Comparison of ENCODE assay signal across 12 cellular contexts in genomic region chr3:16301490-16301889, GRCh38. TPM values are rescaled to one million over a fixed set of nuclear protein-coding genes. Genes with fewer than 3 reads are reported as not detected.
DNase-seq lines count a peak whose midpoint lies in the region; ATAC-seq and TF ChIP-seq lines count a peak whose summit lies in the region.
"Had no signal": no experiment of that assay in that cellular context is flagged by ENCODE, and none has a peak within 500 bp of the region (broad histone marks: within the 10 kb centered on the region; RNA-seq: fewer than 3 reads in every experiment).

No MANE protein-coding gene starts in this region.

- H3K36me3 Mint-ChIP-seq in activated CD8-positive, alpha-beta memory T cell treated with anti-CD3 and anti-CD28 coated beads, Interleukin-2, amount 10 ng/mL, durations not matched to agents 7 days and 5 days = peaks cover 85% of the 10 kb centered on the region
- H3K36me3 Mint-ChIP-seq in activated CD4-positive, alpha-beta memory T cell treated with anti-CD3 and anti-CD28 coated beads for 36 hours = peaks cover 35% of the 10 kb centered on the region

- H3K9me3 Mint-ChIP-seq in activated CD8-positive, alpha-beta memory T cell treated with anti-CD3 and anti-CD28 coated beads, Interleukin-2, amount 10 ng/mL, durations not matched to agents 7 days and 5 days (ENCODE audit: low read depth) = peaks cover under 1% of the 10 kb centered on the region
- no peaks in the 10 kb centered on the region for H3K9me3 Mint-ChIP-seq in activated CD4-positive, alpha-beta memory T cell treated with anti-CD3 and anti-CD28 coated beads for 36 hours

- peak overlapping the region in 3 of 5 donors; percentile 5 to 61 (median 46) for H3K27ac ChIP-seq in stomach
- no peak overlapping the region for H3K27ac ChIP-seq in right cardiac atrium (ENCODE audit: low read length)
- H3K27ac ChIP-seq: HL-60, SJSA1 had no signal

- H3K27ac Mint-ChIP-seq in activated CD8-positive, alpha-beta memory T cell treated with anti-CD3 and anti-CD28 coated beads, Interleukin-2, amount 10 ng/mL, durations not matched to agents 7 days and 5 days = peak overlapping the region; percentile 94
- H3K27ac Mint-ChIP-seq in activated CD4-positive, alpha-beta memory T cell treated with anti-CD3 and anti-CD28 coated beads for 36 hours = peak overlapping the region; percentile 91

- H3K36me3 ChIP-seq in stomach = peaks cover 3 to 73% (median 69%) of the 10 kb centered on the region in 4 donors

- H3K4me3 Mint-ChIP-seq in activated CD8-positive, alpha-beta memory T cell treated with anti-CD3 and anti-CD28 coated beads, Interleukin-2, amount 10 ng/mL, durations not matched to agents 7 days and 5 days = peak overlapping the region; percentile 78
- H3K4me3 Mint-ChIP-seq in activated CD4-positive, alpha-beta memory T cell treated with anti-CD3 and anti-CD28 coated beads for 36 hours = peak overlapping the region; percentile 66

- CTCF ChIA-PET in activated CD8-positive, alpha-beta memory T cell treated with anti-CD3 and anti-CD28 coated beads, Interleukin-2, amount 10 ng/mL, durations not matched to agents 7 days and 5 days (lab: Charles Lee) = interaction anchor here (1.3 to 6.6 kb wide), 6 partner anchors 11 to 210 kb away, joined by 3 to 65 read pairs (median 8); partner anchors contain the start of genes DPH3 and OXNAD1
- CTCF ChIA-PET in activated CD4-positive, alpha-beta memory T cell treated with anti-CD3 and anti-CD28 coated beads for 36 hours (lab: Charles Lee) = interaction anchor here (1.2 to 3.5 kb wide), 5 partner anchors 10 to 33 kb away, joined by 4 to 20 read pairs (median 7); no protein-coding TSS in a partner anchor

- peak; percentile 47 for ATAC-seq in activated CD8-positive, alpha-beta memory T cell treated with anti-CD3 and anti-CD28 coated beads, Interleukin-2, amount 10 ng/mL, durations not matched to agents 7 days and 5 days
- no peak for ATAC-seq in GM21381 (IDR thresholded peaks at IDR 0.05; ENCODE audit: unreplicated experiment)
- no peak for ATAC-seq in GM19328 (IDR thresholded peaks at IDR 0.05; ENCODE audit: unreplicated experiment)
- no peak for ATAC-seq in right cardiac atrium

- TF ChIP-seq CTCF in stomach (IDR thresholded peaks at IDR 0.05) = no peak

- intact Hi-C loops in activated CD4-positive, alpha-beta memory T cell treated with anti-CD3 and anti-CD28 coated beads for 36 hours (cut with micrococcal nuclease) = loop anchor here (1.0 to 10.0 kb wide), 4 partner anchors 8 to 853 kb away; no protein-coding TSS in a partner anchor
- intact Hi-C loops in stomach (cut with DNase I; ENCODE audit: low total_unique reads) (no loop called here), right cardiac atrium (cut with DNase I) (no loop called here)

- H3K4me1 Mint-ChIP-seq in activated CD8-positive, alpha-beta memory T cell treated with anti-CD3 and anti-CD28 coated beads, Interleukin-2, amount 10 ng/mL, durations not matched to agents 7 days and 5 days = peaks cover 95% of the 10 kb centered on the region
- peaks cover 96% of the 10 kb centered on the region for H3K4me1 Mint-ChIP-seq in activated CD4-positive, alpha-beta memory T cell treated with anti-CD3 and anti-CD28 coated beads for 36 hours (ENCODE audit: low read depth)

- no peak for TF ChIP-seq POLR2A in stomach (IDR thresholded peaks at IDR 0.05)

- 41 to 55% (median 51%) methylated on average over 6 of the region's 6 CpGs for WGBS in stomach, 5 donors
- 37% methylated on average over 6 of the region's 6 CpGs for WGBS in right cardiac atrium

- H3K4me1 ChIP-seq in stomach (peaks cover 0 to 7% (median 0%) of the 10 kb centered on the region in 4 donors), right cardiac atrium (ENCODE audit: control insufficient read depth, insufficient read depth, low read length) (peaks cover 8% of the 10 kb centered on the region)

- DNase-seq in activated CD8-positive, alpha-beta memory T cell treated with anti-CD3 and anti-CD28 coated beads, Interleukin-2, amount 10 ng/mL, durations not matched to agents 7 days and 5 days = peak; percentile 66
- no peak for DNase-seq in activated CD8-positive, alpha-beta memory T cell treated with anti-CD3 and anti-CD28 coated beads, Interleukin-2, amount 50 U/mL, for 4 hours
- peak; percentile 53 for DNase-seq in activated CD4-positive, alpha-beta memory T cell treated with anti-CD3 and anti-CD28 coated beads for 36 hours
- DNase-seq in left kidney (ENCODE audit: low read depth, low spot score) = peak; percentile 15
- DNase-seq in stomach = no peak
- no peak for DNase-seq in right cardiac atrium
- DNase-seq: NCI-H1092 treated with DMSO at 0.1 percent for 48 hours, NCI-H774 had no signal

- POLR2A ChIA-PET in activated CD4-positive, alpha-beta memory T cell treated with anti-CD3 and anti-CD28 coated beads for 36 hours (lab: Charles Lee) = interaction anchor here (0.5 to 2.8 kb wide), 5 partner anchors 8 to 46 kb away, joined by 3 to 10 read pairs (median 4); partner anchors contain the start of genes DPH3 and OXNAD1

- no peaks in the 10 kb centered on the region for H3K27me3 Mint-ChIP-seq in activated CD8-positive, alpha-beta memory T cell treated with anti-CD3 and anti-CD28 coated beads, Interleukin-2, amount 10 ng/mL, durations not matched to agents 7 days and 5 days
- no peaks in the 10 kb centered on the region for H3K27me3 Mint-ChIP-seq in activated CD4-positive, alpha-beta memory T cell treated with anti-CD3 and anti-CD28 coated beads for 36 hours

- H3K9me3 ChIP-seq in stomach (no peaks in the 10 kb centered on the region), right cardiac atrium (ENCODE audit: control insufficient read depth, low read length) (no peaks in the 10 kb centered on the region)
- H3K9me3 ChIP-seq: SJSA1 had no signal

- H3K4me3 ChIP-seq in stomach (no peak overlapping the region), right cardiac atrium (ENCODE audit: low read length) (no peak overlapping the region)
- H3K4me3 ChIP-seq: SJSA1 had no signal

- H3K27me3 ChIP-seq in stomach = no peaks in the 10 kb centered on the region
- H3K27me3 ChIP-seq in right cardiac atrium (ENCODE audit: control insufficient read depth, insufficient read depth) = no peaks in the 10 kb centered on the region
- H3K27me3 ChIP-seq: SJSA1 had no signal

- no peak for TF ChIP-seq EP300 in stomach (IDR thresholded peaks at IDR 0.05)

RNA-seq across cellular contexts. Expression of gene OXNAD1, which starts 36.5 kb away (rescaled TPM):
- total RNA-seq in activated CD8-positive, alpha-beta memory T cell treated with anti-CD3 and anti-CD28 coated beads, Interleukin-2, amount 10 ng/mL, durations not matched to agents 7 days and 5 days = 10 to 100 TPM; 44.9 to 47.4 TPM
- 10 to 100 TPM; 23.5 to 24.0 TPM for total RNA-seq in activated CD4-positive, alpha-beta memory T cell treated with anti-CD3 and anti-CD28 coated beads for 36 hours
- total RNA-seq in stomach = 10 to 100 TPM in 2 of 5 donors, 1 to 10 TPM in 3; 6.7 to 51.3 (median 7.8) TPM
- 10 to 100 TPM in 1 of 3 donors, 1 to 10 TPM in 2; 5.5 to 10.7 (median 7.4) TPM for polyA plus RNA-seq in stomach
- 10 to 100 TPM; 13.9 to 14.7 (median 14.3) TPM for total RNA-seq in right cardiac atrium
- 6.5 TPM for polyA plus RNA-seq in right cardiac atrium

RNA-seq across cellular contexts. Expression of gene DPH3, which starts 36.7 kb away (rescaled TPM):
- 10 to 100 TPM; 13.9 to 23.8 TPM for total RNA-seq in activated CD8-positive, alpha-beta memory T cell treated with anti-CD3 and anti-CD28 coated beads, Interleukin-2, amount 10 ng/mL, durations not matched to agents 7 days and 5 days
- total RNA-seq in activated CD4-positive, alpha-beta memory T cell treated with anti-CD3 and anti-CD28 coated beads for 36 hours = 10 to 100 TPM; 23.4 TPM
- total RNA-seq in stomach (10 to 100 TPM in 3 of 5 donors, 1 to 10 TPM in 2; 4.7 to 19.6 (median 16.7) TPM), right cardiac atrium (10 to 100 TPM; 19.0 to 24.2 (median 21.5) TPM)
- polyA plus RNA-seq in stomach (10 to 100 TPM in 2 of 3 donors, 1 to 10 TPM in 1; 9.4 to 21.2 (median 19.7) TPM), right cardiac atrium (14.7 TPM)

Comparison
In these comparisons a context has a peak if more than half of its experiments do, and no peak if none do; other contexts are left out.
1. DNase-seq: peak in activated CD8-positive, alpha-beta memory T cell treated with anti-CD3 and anti-CD28 coated beads, Interleukin-2, amount 10 ng/mL, durations not matched to agents 7 days and 5 days (single experiment), activated CD4-positive, alpha-beta memory T cell treated with anti-CD3 and anti-CD28 coated beads for 36 hours (single experiment) and left kidney (single experiment); none in activated CD8-positive, alpha-beta memory T cell treated with anti-CD3 and anti-CD28 coated beads, Interleukin-2, amount 50 U/mL, for 4 hours (single experiment), stomach (single experiment) and right cardiac atrium (0 of 3).